28 cellular contexts compared by ENCODE assay signal in genomic region chr17:48356866-48357265, GRCh38.
DNase-seq lines count a peak whose midpoint lies in the region; ATAC-seq, FAIRE-seq and TF ChIP-seq lines count a peak whose summit lies in the region.
"Had no signal": no experiment of that assay in that cellular context is flagged by ENCODE, and none has a peak within 500 bp of the region (broad histone marks: within the 10 kb centered on the region; RNA-seq: fewer than 3 reads in every experiment).

No MANE protein-coding gene starts in this region.

- TF ChIP-seq EP300 in A549 (IDR thresholded peaks at IDR 0.05) (no peak), K562 (IDR thresholded peaks at IDR 0.05; ENCODE audit: low read length) (no peak)

- H3K9me1 ChIP-seq in K562 (ENCODE audit: control insufficient read depth, insufficient read depth, low read length), result no peaks in the 10 kb centered on the region

- no TSS peak for BruUV-seq in K562 (replicated peaks; lab: Mats Ljungman, UMichigan)

- H3K27me3 ChIP-seq in K562 (ENCODE audit: control insufficient read depth in 2 of 2, insufficient read depth in 2 of 2, low read length in 2 of 2) (no peaks in the 10 kb centered on the region), spleen (replicated peaks in 1 of 7) (no peaks in the 10 kb centered on the region), tibial artery (peaks cover 0 to 37% of the 10 kb centered on the region in 2 donors)
- H3K27me3 ChIP-seq: BLaER1 had no signal

- H2AFZ ChIP-seq in K562 (ENCODE audit: low read depth, low read length), result no peak overlapping the region

- DNase-seq in activated T-cell treated with anti-CD3 and anti-CD28 coated beads, Interleukin-2, amount 50 U/mL, for 72 hours, result no peak
- no peak for DNase-seq in activated T-cell treated with anti-CD3 and anti-CD28 coated beads, Interleukin-2, amount 50 U/mL, for 48 hours
- no peak for DNase-seq in A549 (ENCODE audit: low read depth in 1 of 2, low spot score in 1 of 2)
- DNase-seq in NCI-H69 (lab: John Stamatoyannopoulos, UW), result peak; percentile 9
- DNase-seq in K562 (ENCODE audit: extremely low read depth in 1 of 4, low spot score in 3 of 4), result no peak
- DNase-seq in spleen, result no peak
- no peak for DNase-seq in tibial artery
- no peak for DNase-seq in NCI-H2196 treated with DMSO at 0.1 percent for 48 hours (lab: John Stamatoyannopoulos, UW; ENCODE audit: unreplicated experiment)
- DNase-seq: ACHN; BE2C; C1 segment of cervical spinal cord; CD4-positive, alpha-beta memory T cell; CD4-positive, CD25-positive, alpha-beta regulatory T cell; CD8-positive, alpha-beta memory T cell; COR-L47; DMS 273 treated with DMSO at 0.1 percent for 48 hours; DMS153; DMS53; DMS79; DND-41; EL; GDM1 had no signal

- H3K27ac Mint-ChIP-seq in activated T-cell treated with anti-CD3 and anti-CD28 coated beads, Interleukin-2, amount 50 U/mL, for 72 hours, result peak overlapping the region; percentile 34
- H3K27ac Mint-ChIP-seq: CD14-positive monocyte had no signal

- peaks cover 9% of the 10 kb centered on the region for H3K4me1 Mint-ChIP-seq in activated T-cell treated with anti-CD3 and anti-CD28 coated beads, Interleukin-2, amount 50 U/mL, for 72 hours (ENCODE audit: low read depth)
- H3K4me1 Mint-ChIP-seq: CD14-positive monocyte had no signal

- no peak overlapping the region for H3K4me3 Mint-ChIP-seq in activated T-cell treated with anti-CD3 and anti-CD28 coated beads, Interleukin-2, amount 50 U/mL, for 72 hours
- H3K4me3 Mint-ChIP-seq: CD14-positive monocyte; CD4-positive, alpha-beta memory T cell; CD8-positive, alpha-beta memory T cell had no signal

- no peaks in the 10 kb centered on the region for H3K27me3 Mint-ChIP-seq in activated T-cell treated with anti-CD3 and anti-CD28 coated beads, Interleukin-2, amount 50 U/mL, for 72 hours (ENCODE audit: low read depth)
- H3K27me3 Mint-ChIP-seq: CD4-positive, alpha-beta memory T cell; CD4-positive, CD25-positive, alpha-beta regulatory T cell; CD8-positive, alpha-beta memory T cell had no signal

- no peak overlapping the region for H3K9ac ChIP-seq in K562 (ENCODE audit: insufficient read depth in 1 of 2, low read depth in 2 of 2, low read length in 2 of 2)
- H3K9ac ChIP-seq: BLaER1 had no signal

- TF ChIP-seq CTCF in A549 (IDR thresholded peaks at IDR 0.05) (no peak), K562 (IDR thresholded peaks at IDR 0.05 in 2 of 3, conservative IDR thresholded peaks at IDR 0.05 in 1 of 3; ENCODE audit: insufficient read depth in 2 of 3, low read depth in 1 of 3, low read length in 3 of 3) (no peak), spleen (IDR thresholded peaks at IDR 0.05 in 8 of 11, conservative IDR thresholded peaks at IDR 0.05 in 3 of 11) (no peak), tibial artery (IDR thresholded peaks at IDR 0.05) (no peak)

- H3K9me3 Mint-ChIP-seq in activated T-cell treated with anti-CD3 and anti-CD28 coated beads, Interleukin-2, amount 50 U/mL, for 72 hours, result no peaks in the 10 kb centered on the region
- H3K9me3 Mint-ChIP-seq: CD14-positive monocyte; CD4-positive, alpha-beta memory T cell; CD4-positive, CD25-positive, alpha-beta regulatory T cell; CD8-positive, alpha-beta memory T cell had no signal

- WGBS in A549 (ENCODE audit: missing lambda C conversion rate), result 57% methylated on average over 2 of the region's 2 CpGs
- 64% methylated on average over 2 of the region's 2 CpGs for WGBS in K562 (ENCODE audit: insufficient coverage, low coverage, missing lambda C conversion rate)
- 86 to 94% (median 90%) methylated on average over 2 of the region's 2 CpGs for WGBS in spleen, 5 donors

- CTCF ChIA-PET in A549 (lab: Yijun Ruan, JAX), result interaction anchor here (1.2 kb wide), 3 partner anchors 19 to 135 kb away, joined by 3 read pairs; no protein-coding TSS in a partner anchor
- CTCF ChIA-PET in K562 (lab: Yijun Ruan, JAX; ENCODE audit: low intra/inter-chr PET ratio), result interaction anchor here (0.7 kb wide), 1 partner anchor 75 kb away, joined by 3 read pairs; no protein-coding TSS in a partner anchor

- H3K4me2 ChIP-seq in A549 (no peak overlapping the region), K562 (ENCODE audit: insufficient read depth, low read length) (no peak overlapping the region)

- H3K4me3 ChIP-seq in A549 (no peak overlapping the region), K562 (no peak overlapping the region), spleen (no peak overlapping the region), tibial artery (no peak overlapping the region)
- H3K4me3 ChIP-seq: BLaER1, GM12878 had no signal

- H3K4me1 ChIP-seq in A549 (no peaks in the 10 kb centered on the region), K562 (replicated peaks in 1 of 2; ENCODE audit: control insufficient read depth in 2 of 2, insufficient read depth in 2 of 2, low read length in 2 of 2) (peaks cover 0 to 11% of the 10 kb centered on the region in 2 experiments; a peak in 3 of 5 replicates), spleen (peaks cover 0 to 20% (median 3%) of the 10 kb centered on the region in 6 donors), tibial artery (no peaks in the 10 kb centered on the region)
- H3K4me1 ChIP-seq: BE2C had no signal

- ATAC-seq in activated T-cell treated with anti-CD3 and anti-CD28 coated beads, Interleukin-2, amount 50 U/mL, for 72 hours (replicated peaks in 1 of 2), result no peak
- ATAC-seq in A549 (no peak), K562 (no peak)
- ATAC-seq: GM12878 had no signal

- H3K27ac ChIP-seq in A549 (no peak overlapping the region), K562 (ENCODE audit: extremely low read depth, low read depth, low read length) (no peak overlapping the region), spleen (no peak overlapping the region), tibial artery (no peak overlapping the region)
- H3K27ac ChIP-seq: 22Rv1, BLaER1 had no signal

- peaks cover 0 to 1% of the 10 kb centered on the region in 2 donors for H3K36me3 Mint-ChIP-seq in activated T-cell treated with anti-CD3 and anti-CD28 coated beads, Interleukin-2, amount 50 U/mL, for 72 hours (ENCODE audit: insufficient read depth in 2 of 2)
- H3K36me3 Mint-ChIP-seq: CD14-positive monocyte had no signal

- intact Hi-C loops in K562 (cut with micrococcal nuclease), result no loop called here
- intact Hi-C loops in spleen (cut with DNase I; ENCODE audit: low total_unique reads), result no loop called here
- intact Hi-C loops in tibial artery (cut with DNase I; ENCODE audit: low total_unique reads), result no loop called here

- POLR2A ChIA-PET in A549 (lab: Yijun Ruan, JAX) (no interaction called here), K562 (lab: Yijun Ruan, JAX) (no interaction called here)

- H3K9me3 ChIP-seq in A549 (no peaks in the 10 kb centered on the region), K562 (replicated peaks; ENCODE audit: control insufficient read depth, insufficient read depth, low read depth, low read length) (no peaks in the 10 kb centered on the region), spleen (no peaks in the 10 kb centered on the region), tibial artery (no peaks in the 10 kb centered on the region)
- H3K9me3 ChIP-seq: BE2C, BLaER1 had no signal

- H3K79me2 ChIP-seq in K562 (ENCODE audit: control insufficient read depth, insufficient read depth, low read length), result no peaks in the 10 kb centered on the region

- no peak for TF ChIP-seq POLR2A in A549 (IDR thresholded peaks at IDR 0.05; ENCODE audit: low read length)
- TF ChIP-seq POLR2A in K562 (conservative IDR thresholded peaks at IDR 0.05), result no peak
- TF ChIP-seq POLR2A in spleen (IDR thresholded peaks at IDR 0.05), result no peak

- H3K36me3 ChIP-seq in K562 (ENCODE audit: control insufficient read depth, insufficient read depth, low read length), result no peaks in the 10 kb centered on the region
- no peaks in the 10 kb centered on the region for H3K36me3 ChIP-seq in spleen
- H3K36me3 ChIP-seq in tibial artery, result no peaks in the 10 kb centered on the region
- H3K36me3 ChIP-seq: BE2C, BLaER1 had no signal

- peak; percentile 18 for FAIRE-seq in A549 (lab: Jason Lieb, UNC)
- FAIRE-seq in K562 (lab: Jason Lieb, UNC), result no peak
- FAIRE-seq: GM12878, GM12892, GM18507 had no signal

- H4K20me1 ChIP-seq in K562 (replicated peaks; ENCODE audit: control insufficient read depth, insufficient read depth, low read length), result no peaks in the 10 kb centered on the region
- H4K20me1 ChIP-seq: BLaER1 had no signal

- TF ChIP-seq RAD21 in A549 (conservative IDR thresholded peaks at IDR 0.05 in 1 of 2, IDR thresholded peaks at IDR 0.05 in 1 of 2), result no peak
- no peak for TF ChIP-seq RAD21 in K562 (CRISPR knock-in tag; conservative IDR thresholded peaks at IDR 0.05 in 1 of 2, IDR thresholded peaks at IDR 0.05 in 1 of 2)

- in situ Hi-C loops in K562 (cut with MboI), result no loop called here

TF ChIP-seq in A549, 52 proteins besides CTCF, POLR2A, EP300 and RAD21 (continues in another document):
- TF ChIP-seq HOXB5 (CRISPR knock-in tag; IDR thresholded peaks at IDR 0.05) (no peak), FOXS1 (CRISPR knock-in tag; IDR thresholded peaks at IDR 0.05) (no peak), PHF8 (IDR thresholded peaks at IDR 0.05; ENCODE audit: borderline replicate concordance, low read depth) (no peak), ESRRA (IDR thresholded peaks at IDR 0.05; ENCODE audit: borderline replicate concordance, low read length) (no peak), FOSB (CRISPR knock-in tag; IDR thresholded peaks at IDR 0.05) (no peak), KDM5A (IDR thresholded peaks at IDR 0.05) (no peak)
- TF ChIP-seq, protein P1, sequence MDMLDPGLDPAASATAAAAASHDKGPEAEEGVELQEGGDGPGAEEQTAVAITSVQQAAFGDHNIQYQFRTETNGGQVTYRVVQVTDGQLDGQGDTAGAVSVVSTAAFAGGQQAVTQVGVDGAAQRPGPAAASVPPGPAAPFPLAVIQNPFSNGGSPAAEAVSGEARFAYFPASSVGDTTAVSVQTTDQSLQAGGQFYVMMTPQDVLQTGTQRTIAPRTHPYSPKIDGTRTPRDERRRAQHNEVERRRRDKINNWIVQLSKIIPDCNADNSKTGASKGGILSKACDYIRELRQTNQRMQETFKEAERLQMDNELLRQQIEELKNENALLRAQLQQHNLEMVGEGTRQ (IDR thresholded peaks at IDR 0.05), result no peak

TF ChIP-seq in K562, 482 proteins besides CTCF, POLR2A, EP300 and RAD21 (continues in another document):
- TF ChIP-seq RBM25 (IDR thresholded peaks at IDR 0.05; ENCODE audit: low read depth, low read length, severe bottlenecking) (peak; percentile 15), SOX6 (IDR thresholded peaks at IDR 0.05) (no peak)
- TF ChIP-seq, protein P2, sequence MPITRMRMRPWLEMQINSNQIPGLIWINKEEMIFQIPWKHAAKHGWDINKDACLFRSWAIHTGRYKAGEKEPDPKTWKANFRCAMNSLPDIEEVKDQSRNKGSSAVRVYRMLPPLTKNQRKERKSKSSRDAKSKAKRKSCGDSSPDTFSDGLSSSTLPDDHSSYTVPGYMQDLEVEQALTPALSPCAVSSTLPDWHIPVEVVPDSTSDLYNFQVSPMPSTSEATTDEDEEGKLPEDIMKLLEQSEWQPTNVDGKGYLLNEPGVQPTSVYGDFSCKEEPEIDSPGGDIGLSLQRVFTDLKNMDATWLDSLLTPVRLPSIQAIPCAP (CRISPR knock-in tag; IDR thresholded peaks at IDR 0.05; ENCODE audit: borderline replicate concordance), result no peak
